1 cellular context compared by ENCODE assay signal in genomic region chr4:151888367-151888866, GRCh38.
A peak's percentile ranks its signal among the peaks of the same experiment; 100 is the strongest.
TF ChIP-seq lines count a peak whose summit lies in the region.

No MANE protein-coding gene starts in this region.

TF ChIP-seq in GM12878, 131 proteins besides CTCF, POLR2A, EP300 and RAD21 (continued from another document):
- no peak for TF ChIP-seq PRDM15 (CRISPR knock-in tag; IDR thresholded peaks at IDR 0.05)
- TF ChIP-seq MLLT1 (IDR thresholded peaks at IDR 0.05), result no peak
- peak; percentile 48; the same call in 1 of the 2 replicates for TF ChIP-seq NR2F1 (conservative IDR thresholded peaks at IDR 0.05)
- no peak for TF ChIP-seq FOXK2 (IDR thresholded peaks at IDR 0.05)
- TF ChIP-seq NRF1 (conservative IDR thresholded peaks at IDR 0.05; ENCODE audit: low read depth, low read length), result no peak
- TF ChIP-seq HDAC2 (IDR thresholded peaks at IDR 0.05), result no peak
- TF ChIP-seq RELB (IDR thresholded peaks at IDR 0.05; ENCODE audit: low read depth), result peak; percentile 94
- peak; percentile 71; the same call in 1 of the 2 replicates for TF ChIP-seq ATF7 (IDR thresholded peaks at IDR 0.05; ENCODE audit: low read depth)
- TF ChIP-seq SMARCA5 (IDR thresholded peaks at IDR 0.05), result 0 out of 2 replicates have a peak, but pooled peaks have one; percentile 2
- peak; percentile 66; the same call in 1 of the 2 replicates for TF ChIP-seq ZNF687 (IDR thresholded peaks at IDR 0.05)
- peak; percentile 89 for TF ChIP-seq NFIC (IDR thresholded peaks at IDR 0.05; ENCODE audit: low read depth, low read length)
- TF ChIP-seq SIN3A (IDR thresholded peaks at IDR 0.05; ENCODE audit: low read depth, low read length), result no peak
- TF ChIP-seq JUND (IDR thresholded peaks at IDR 0.05; ENCODE audit: low read depth, low read length), result no peak
- peak; percentile 15; the same call in 1 of the 2 replicates for TF ChIP-seq PAX5 (IDR thresholded peaks at IDR 0.05; ENCODE audit: borderline replicate concordance, low read depth, low read length)
- no peak for TF ChIP-seq POLR2AphosphoS2 (IDR thresholded peaks at IDR 0.05; ENCODE audit: low read depth, low read length)
- TF ChIP-seq EED (IDR thresholded peaks at IDR 0.05; ENCODE audit: low read depth), result peak; percentile 96
- TF ChIP-seq MEF2B (IDR thresholded peaks at IDR 0.05; ENCODE audit: partially characterized antibody, poor library complexity, severe bottlenecking), result no peak
- TF ChIP-seq ASH2L (IDR thresholded peaks at IDR 0.05; ENCODE audit: borderline replicate concordance, low read depth), result no peak
- TF ChIP-seq BCL3 (IDR thresholded peaks at IDR 0.05; ENCODE audit: borderline replicate concordance, insufficient read depth, low read depth, low read length, poor library complexity, severe bottlenecking), result peak; percentile 12
- peak; percentile 75 for TF ChIP-seq RUNX3 (IDR thresholded peaks at IDR 0.05; ENCODE audit: low read length)
- peak; percentile 72 for TF ChIP-seq JUNB (IDR thresholded peaks at IDR 0.05)
- TF ChIP-seq TCF7 (IDR thresholded peaks at IDR 0.05; ENCODE audit: borderline replicate concordance), result peak; percentile 36; the same call in 1 of the 2 replicates
- TF ChIP-seq BCL11A (IDR thresholded peaks at IDR 0.05; ENCODE audit: low read depth, low read length), result 0 out of 2 replicates have a peak, but pooled peaks have one; percentile 46
- 0 out of 2 replicates have a peak, but pooled peaks have one; percentile 16 for TF ChIP-seq MEF2A (IDR thresholded peaks at IDR 0.05; ENCODE audit: insufficient read depth, low read depth, low read length)
- peak; percentile 92 to 96 for TF ChIP-seq IKZF2 (IDR thresholded peaks at IDR 0.05)
- no peak for TF ChIP-seq TAF1 (IDR thresholded peaks at IDR 0.05; ENCODE audit: borderline replicate concordance, low read depth, low read length)
- TF ChIP-seq IKZF1 (conservative IDR thresholded peaks at IDR 0.05), result peak; percentile 96
- TF ChIP-seq GABPA (IDR thresholded peaks at IDR 0.05; ENCODE audit: low read depth), result no peak
- 0 out of 2 replicates have a peak, but pooled peaks have one; percentile 37 for TF ChIP-seq CREB1 (IDR thresholded peaks at IDR 0.05; ENCODE audit: low read depth)
- no peak for TF ChIP-seq SIX5 (IDR thresholded peaks at IDR 0.05; ENCODE audit: low read depth, low read length, severe bottlenecking)
- no peak for TF ChIP-seq EGR1 (IDR thresholded peaks at IDR 0.05; ENCODE audit: borderline replicate concordance in 1 of 2, low read depth in 2 of 2, low read length in 2 of 2)
- no peak for TF ChIP-seq SPI1 (IDR thresholded peaks at IDR 0.05; ENCODE audit: borderline replicate concordance, insufficient read depth, low read depth, low read length)
- 0 out of 2 replicates have a peak, but pooled peaks have one; percentile 31 for TF ChIP-seq ZNF24 (IDR thresholded peaks at IDR 0.05)
- peak; percentile 76; the same call in 1 of the 2 replicates for TF ChIP-seq MTA2 (IDR thresholded peaks at IDR 0.05; ENCODE audit: low read depth)
- TF ChIP-seq POU2F2 (IDR thresholded peaks at IDR 0.05; ENCODE audit: borderline replicate concordance, low read depth, low read length), result peak; percentile 43; the same call in 1 of the 3 replicates
- peak; percentile 38; the same call in 1 of the 2 replicates for TF ChIP-seq IRF4 (IDR thresholded peaks at IDR 0.05; ENCODE audit: low read depth, low read length)
- peak; percentile 59 for TF ChIP-seq NBN (IDR thresholded peaks at IDR 0.05)
- peak; percentile 73; the same call in 1 of the 2 replicates for TF ChIP-seq MTA3 (IDR thresholded peaks at IDR 0.05; ENCODE audit: borderline replicate concordance, low read length)
